1 cellular context compared by ENCODE assay signal in the genomic region with DNA sequence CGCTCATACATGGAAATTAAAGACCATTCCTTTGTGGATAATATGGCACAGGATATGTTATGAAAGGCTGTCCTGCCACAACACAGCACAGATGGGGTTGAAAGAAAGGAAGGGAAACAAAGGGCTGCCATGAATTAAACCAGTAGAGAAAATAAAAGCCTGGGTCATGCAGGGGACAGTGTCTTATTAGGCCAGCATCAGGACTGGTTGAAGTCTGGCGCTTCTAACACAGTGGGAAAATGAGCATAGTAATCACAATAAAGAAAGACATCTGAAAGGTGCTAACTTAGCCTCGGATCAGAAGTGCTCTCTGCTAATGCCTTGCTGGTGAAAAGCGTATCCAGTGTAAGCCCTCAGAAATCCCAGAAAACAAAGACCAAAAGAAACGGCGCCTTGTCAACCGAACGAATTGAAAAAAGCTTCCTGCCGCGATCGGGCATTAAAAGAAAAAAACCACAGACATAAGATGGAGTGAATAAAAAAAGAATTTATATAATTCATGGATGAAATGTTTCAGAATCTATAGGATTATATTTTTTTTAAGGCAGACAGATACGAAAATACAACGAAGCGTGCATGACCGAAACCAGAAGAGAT.
TF ChIP-seq lines count a peak whose summit lies in the region.

No MANE protein-coding gene starts in this region.

TF ChIP-seq in GM23338, 12 proteins besides CTCF, POLR2A, EP300 and RAD21 (continued from another document):
- no peak for TF ChIP-seq REST (IDR thresholded peaks at IDR 0.05; ENCODE audit: unreplicated experiment)
- no peak for TF ChIP-seq EZH2phosphoT487 (IDR thresholded peaks at IDR 0.05; ENCODE audit: unreplicated experiment)
- TF ChIP-seq ZNF114 (CRISPR knock-in tag; IDR thresholded peaks at IDR 0.05), result no peak
- no peak for TF ChIP-seq NANOG (IDR thresholded peaks at IDR 0.05; ENCODE audit: borderline replicate concordance)
- no peak for TF ChIP-seq JUNB (IDR thresholded peaks at IDR 0.05; ENCODE audit: unreplicated experiment)
- TF ChIP-seq, protein P1, sequence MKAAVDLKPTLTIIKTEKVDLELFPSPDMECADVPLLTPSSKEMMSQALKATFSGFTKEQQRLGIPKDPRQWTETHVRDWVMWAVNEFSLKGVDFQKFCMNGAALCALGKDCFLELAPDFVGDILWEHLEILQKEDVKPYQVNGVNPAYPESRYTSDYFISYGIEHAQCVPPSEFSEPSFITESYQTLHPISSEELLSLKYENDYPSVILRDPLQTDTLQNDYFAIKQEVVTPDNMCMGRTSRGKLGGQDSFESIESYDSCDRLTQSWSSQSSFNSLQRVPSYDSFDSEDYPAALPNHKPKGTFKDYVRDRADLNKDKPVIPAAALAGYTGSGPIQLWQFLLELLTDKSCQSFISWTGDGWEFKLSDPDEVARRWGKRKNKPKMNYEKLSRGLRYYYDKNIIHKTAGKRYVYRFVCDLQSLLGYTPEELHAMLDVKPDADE (IDR thresholded peaks at IDR 0.05), result no peak
